8 cellular contexts compared by ENCODE assay signal in the genomic region with DNA sequence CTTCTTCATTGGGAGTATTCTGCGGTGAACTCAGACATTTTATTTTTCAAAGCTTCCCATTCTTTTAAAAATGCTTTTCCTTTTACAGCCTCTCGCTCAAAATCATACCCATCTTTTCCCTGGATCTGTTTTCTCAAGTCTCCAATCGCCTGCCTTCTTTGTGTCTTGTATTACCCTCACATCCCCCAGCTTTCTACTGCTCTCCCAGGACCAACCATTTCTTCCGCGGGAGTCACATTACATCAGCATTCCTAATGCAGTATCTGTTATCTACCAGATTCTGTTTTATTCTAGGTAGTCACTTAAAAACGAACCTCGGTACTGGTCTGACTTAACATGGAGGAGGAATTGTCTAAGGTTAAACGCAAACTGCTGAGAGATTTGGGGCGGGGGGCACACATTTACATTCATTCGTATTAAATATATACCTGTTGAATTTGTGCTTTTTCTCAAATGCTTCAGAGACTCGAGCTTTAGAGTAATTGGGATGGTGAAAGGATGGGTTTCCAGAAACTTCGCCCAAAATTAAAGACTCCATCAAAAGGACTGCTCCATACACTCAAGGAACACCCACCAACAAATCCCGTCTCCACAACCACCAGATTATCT. TPM values are rescaled to one million over a fixed set of nuclear protein-coding genes. Genes with fewer than 3 reads are reported as not detected.
A peak's percentile ranks its signal among the peaks of the same experiment; 100 is the strongest.
DNase-seq lines count a peak whose midpoint lies in the region; ATAC-seq and TF ChIP-seq lines count a peak whose summit lies in the region.

No MANE protein-coding gene starts in this region.

- peak overlapping the region; percentile 69 for H3K4me3 Mint-ChIP-seq in Calu3 (ENCODE audit: low read depth, unreplicated experiment)

- WGBS in prostate gland = 37% methylated on average over 13 of the region's 13 CpGs

- no peak for ATAC-seq in GM19467 (IDR thresholded peaks at IDR 0.05; ENCODE audit: unreplicated experiment)

- intact Hi-C loops in Calu3 (cut with micrococcal nuclease; ENCODE audit: unreplicated experiment) = loop anchor here (5.0 kb wide), 1 partner anchor 631 kb away; no protein-coding TSS in a partner anchor
- intact Hi-C loops in prostate gland (cut with DNase I) = no loop called here

- H3K4me1 ChIP-seq in neuron (ENCODE audit: insufficient read depth, low read length) = peaks cover 11% of the 10 kb centered on the region
- H3K4me1 ChIP-seq in prostate gland (replicated peaks) = no peaks in the 10 kb centered on the region

- H3K27me3 Mint-ChIP-seq in Calu3 (ENCODE audit: unreplicated experiment) = no peaks in the 10 kb centered on the region

- H3K36me3 ChIP-seq in neuron (ENCODE audit: insufficient read depth, low read length) (peaks cover 14% of the 10 kb centered on the region), prostate gland (no peaks in the 10 kb centered on the region)

- H3K4me3 ChIP-seq in choroid plexus epithelial cell (ENCODE audit: low read depth, low read length) (peak overlapping the region; percentile 88), neuron (ENCODE audit: low read length) (peak overlapping the region; percentile 65), prostate gland (peak overlapping the region in 1 of 2 donors; percentile 38)

- DNase-seq in Calu3 (no peak), NCI-H1092 (lab: John Stamatoyannopoulos, UW) (peak; percentile 9), choroid plexus epithelial cell (ENCODE audit: low read depth) (peak; percentile 76), prostate gland (ENCODE audit: low spot score) (no peak), OCI-M1 (lab: John Stamatoyannopoulos, UW) (no peak)
- DNase-seq in activated naive CD4-positive, alpha-beta T cell treated with Interleukin-2 at 50 U/mL for 16 hours = no peak

- peaks cover 7% of the 10 kb centered on the region for H3K36me3 Mint-ChIP-seq in Calu3 (ENCODE audit: insufficient read depth, unreplicated experiment)

- CTCF ChIA-PET in Calu3 (lab: Charles Lee) = no interaction called here

- H3K27me3 ChIP-seq in neuron (ENCODE audit: insufficient read depth, low read length) (no peaks in the 10 kb centered on the region), prostate gland (replicated peaks; ENCODE audit: insufficient read depth) (no peaks in the 10 kb centered on the region)

- BruUV-seq in Calu3 (replicated peaks; lab: Mats Ljungman, UMichigan) = no TSS peak

- TF ChIP-seq CTCF in Calu3 (IDR thresholded peaks at IDR 0.05; ENCODE audit: unreplicated experiment) (no peak), choroid plexus epithelial cell (conservative IDR thresholded peaks at IDR 0.05; ENCODE audit: low read depth, low read length) (no peak), prostate gland (IDR thresholded peaks at IDR 0.05) (no peak)

- peaks cover 11% of the 10 kb centered on the region for H3K4me1 Mint-ChIP-seq in Calu3 (ENCODE audit: low read depth, unreplicated experiment)

- no peaks in the 10 kb centered on the region for H3K9me3 ChIP-seq in neuron (ENCODE audit: low read length)
- H3K9me3 ChIP-seq in prostate gland = no peaks in the 10 kb centered on the region

- no peak for TF ChIP-seq POLR2A in prostate gland (IDR thresholded peaks at IDR 0.05)

- no peak overlapping the region for H3K27ac Mint-ChIP-seq in Calu3 (ENCODE audit: unreplicated experiment)

- no peaks in the 10 kb centered on the region for H3K9me3 Mint-ChIP-seq in Calu3 (ENCODE audit: low read depth, unreplicated experiment)

- peak overlapping the region; percentile 82 for H2AFZ ChIP-seq in neuron (ENCODE audit: low read depth, low read length)

- H3K27ac ChIP-seq in prostate gland = no peak overlapping the region

RNA-seq across cellular contexts. Expression of a gene that starts 0.5 kb away (rescaled TPM):
- total RNA-seq in Calu3 (2022) = 17.2 and 19.3 TPM in 2 replicates
- 10 to 100 TPM; 11.6 to 61.5 TPM for total RNA-seq in prostate gland

RNA-seq across cellular contexts. Expression of a gene that starts 41.9 kb away (rescaled TPM):
- 15.5 and 17.7 TPM in 2 replicates for total RNA-seq in Calu3 (2022)
- total RNA-seq in prostate gland = 10 to 100 TPM; 17.4 to 56.6 TPM

Comparison
In these comparisons a context has a peak if more than half of its experiments do, and no peak if none do; other contexts are left out.
1. DNase-seq: peak in NCI-H1092 (single experiment) and choroid plexus epithelial cell (single experiment); none in Calu3 (single experiment), prostate gland (single experiment), OCI-M1 (single experiment) and activated naive CD4-positive, alpha-beta T cell treated with Interleukin-2 at 50 U/mL for 16 hours (single experiment).